8 cellular contexts compared by ENCODE assay signal in the genomic region with DNA sequence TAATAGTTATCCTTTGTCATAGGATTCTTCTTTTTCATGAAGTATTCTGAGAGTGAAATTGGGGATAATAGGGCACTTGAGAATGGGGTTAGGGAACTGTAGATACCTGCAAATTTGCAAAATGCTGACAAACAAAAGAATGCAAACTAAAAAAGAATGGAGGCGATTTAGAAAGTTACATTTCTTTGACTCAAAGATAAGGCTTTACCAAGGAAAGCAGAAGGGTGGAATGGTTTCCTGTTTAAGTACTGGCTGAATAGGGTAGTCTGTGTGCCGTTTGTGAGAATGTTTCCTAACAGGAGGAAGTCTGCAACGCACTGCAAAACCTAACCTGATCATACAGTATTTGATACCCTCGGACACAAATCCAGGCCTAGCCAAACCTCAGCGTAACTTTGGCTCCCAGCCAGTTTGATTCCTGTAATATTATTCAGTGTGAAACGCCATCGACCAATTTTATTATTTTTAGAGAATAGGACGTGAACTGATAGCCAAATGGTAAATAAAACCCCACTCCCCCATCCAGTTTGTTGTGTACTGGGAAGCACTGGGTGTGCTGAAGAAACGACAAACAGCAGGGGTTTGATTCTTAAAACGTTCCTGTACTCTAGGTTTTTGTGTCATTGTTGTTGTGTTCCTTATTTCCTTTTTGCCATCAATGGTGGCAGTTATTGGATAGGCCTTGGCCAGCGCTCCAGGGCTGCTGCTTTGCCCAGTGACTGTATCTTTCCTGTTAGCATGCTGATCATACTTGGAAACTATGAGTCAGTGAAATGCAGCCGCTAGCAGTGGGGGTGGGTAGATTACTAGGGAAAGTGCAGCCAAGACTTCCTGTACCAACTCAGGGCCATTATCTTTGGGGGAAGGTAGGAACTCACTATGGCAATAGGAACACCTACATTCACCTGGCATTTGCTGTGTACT.
DNase-seq lines count a peak whose midpoint lies in the region; ATAC-seq and TF ChIP-seq lines count a peak whose summit lies in the region.

No MANE protein-coding gene starts in this region.

- peak overlapping the region; percentile 13 for H3K4me3 ChIP-seq in SU-DHL-6 (ENCODE audit: insufficient read depth, low read length, poor library complexity, severe bottlenecking)
- no peak overlapping the region for H3K4me3 ChIP-seq in adrenal gland
- H3K4me3 ChIP-seq in left ventricle myocardium inferior: peak overlapping the region; percentile 6

- CTCF ChIA-PET in Calu3 (lab: Charles Lee): interaction anchor here (0.7 to 2.4 kb wide), 5 partner anchors 12 to 785 kb away, joined by 3 to 10 read pairs (median 5); no protein-coding TSS in a partner anchor

- no peaks in the 10 kb centered on the region for H3K9me2 ChIP-seq in SU-DHL-6 (replicated peaks; ENCODE audit: insufficient read depth, low read length)

- H3K4me1 ChIP-seq in adrenal gland (replicated peaks in 1 of 2) (peaks cover 17 to 38% of the 10 kb centered on the region in 2 donors), left ventricle myocardium inferior (peaks cover 60% of the 10 kb centered on the region)

- peak; percentile 93 for DNase-seq in Calu3
- peak; percentile 88 to 93 for DNase-seq in Kasumi-1 (lab: John Stamatoyannopoulos, UW)
- peak; percentile 87 to 98 (median 96) for DNase-seq in adrenal gland
- DNase-seq in left ventricle myocardium inferior: peak; percentile 84
- peak; percentile 80 for DNase-seq in putamen (ENCODE audit: low spot score)
- DNase-seq in HuH-7 (ENCODE audit: low spot score): no peak

- no peaks in the 10 kb centered on the region; the same call in 1 of the 2 replicates for H3K79me2 ChIP-seq in SU-DHL-6 (ENCODE audit: insufficient read depth, low read length)

- peak; percentile 88 for ATAC-seq in GM21723 (IDR thresholded peaks at IDR 0.05; ENCODE audit: unreplicated experiment)

- peak in 1 of 2 donors; percentile 67 for TF ChIP-seq POLR2A in adrenal gland (IDR thresholded peaks at IDR 0.05)

- peak overlapping the region; percentile 91 for H3K4me2 ChIP-seq in SU-DHL-6 (ENCODE audit: low read depth, low read length, poor library complexity, severe bottlenecking)

- peak overlapping the region; percentile 63 for H3K4me3 Mint-ChIP-seq in Calu3 (ENCODE audit: low read depth, unreplicated experiment)

- no peaks in the 10 kb centered on the region for H3K27me3 Mint-ChIP-seq in Calu3 (ENCODE audit: unreplicated experiment)

- H3K27me3 ChIP-seq in SU-DHL-6 (ENCODE audit: low read length) (no peaks in the 10 kb centered on the region), adrenal gland (no peaks in the 10 kb centered on the region), left ventricle myocardium inferior (ENCODE audit: low read depth) (no peaks in the 10 kb centered on the region)

- no peaks in the 10 kb centered on the region for H4K20me1 ChIP-seq in SU-DHL-6 (ENCODE audit: low read depth, low read length)

- peak overlapping the region; percentile 84 for H3K9ac ChIP-seq in SU-DHL-6 (ENCODE audit: low read length)

- H3K27ac Mint-ChIP-seq in Calu3 (ENCODE audit: unreplicated experiment): peak overlapping the region; percentile 100

- H3K4me1 Mint-ChIP-seq in Calu3 (ENCODE audit: low read depth, unreplicated experiment): peaks cover 74% of the 10 kb centered on the region

- peaks cover 86% of the 10 kb centered on the region for H3F3A ChIP-seq in SU-DHL-6 (ENCODE audit: insufficient read depth)

- WGBS in adrenal gland, 4 donors: 9 to 14% (median 12%) methylated on average over 12 of the region's 12 CpGs

- no peak for TF ChIP-seq CTCF in Calu3 (IDR thresholded peaks at IDR 0.05; ENCODE audit: unreplicated experiment)
- TF ChIP-seq CTCF in SU-DHL-6 (IDR thresholded peaks at IDR 0.05; ENCODE audit: insufficient read depth, low read length, poor library complexity, severe bottlenecking): no peak
- TF ChIP-seq CTCF in adrenal gland (IDR thresholded peaks at IDR 0.05): no peak
- TF ChIP-seq CTCF in left ventricle myocardium inferior (IDR thresholded peaks at IDR 0.05; ENCODE audit: borderline replicate concordance): no peak

- H3K9me3 Mint-ChIP-seq in Calu3 (ENCODE audit: low read depth, unreplicated experiment): no peaks in the 10 kb centered on the region

- no peak overlapping the region for H2AFZ ChIP-seq in SU-DHL-6 (ENCODE audit: low read depth, low read length, severe bottlenecking)

- peak overlapping the region; percentile 98 for H3K27ac ChIP-seq in SU-DHL-6 (ENCODE audit: low read depth, low read length)
- peak overlapping the region; percentile 78 to 95 (median 92) for H3K27ac ChIP-seq in adrenal gland
- peak overlapping the region; percentile 92 for H3K27ac ChIP-seq in left ventricle myocardium inferior (replicated peaks)

- H3K36me3 Mint-ChIP-seq in Calu3 (ENCODE audit: insufficient read depth, unreplicated experiment): peaks cover 23% of the 10 kb centered on the region

- BruUV-seq in Calu3 (replicated peaks; lab: Mats Ljungman, UMichigan): TSS peak; percentile 72

- H3K9me3 ChIP-seq in SU-DHL-6 (ENCODE audit: insufficient read depth, low read length) (no peaks in the 10 kb centered on the region), adrenal gland (replicated peaks in 1 of 3) (no peaks in the 10 kb centered on the region), left ventricle myocardium inferior (replicated peaks) (no peaks in the 10 kb centered on the region)

- H3K36me3 ChIP-seq in SU-DHL-6 (ENCODE audit: low read length) (no peaks in the 10 kb centered on the region), adrenal gland (replicated peaks in 1 of 2) (no peaks in the 10 kb centered on the region), left ventricle myocardium inferior (no peaks in the 10 kb centered on the region)

- intact Hi-C loops in Calu3 (cut with micrococcal nuclease; ENCODE audit: unreplicated experiment) (loop anchor here (1.0 to 5.0 kb wide), 3 partner anchors 12 to 272 kb away; no protein-coding TSS in a partner anchor), adrenal gland (cut with DNase I) (no loop called here), left ventricle myocardium inferior (cut with micrococcal nuclease) (no loop called here)

Comparison
In these comparisons a context has a peak if more than half of its experiments do, and no peak if none do; other contexts are left out.
1. H3K4me3 ChIP-seq: peak in SU-DHL-6 (single experiment) and left ventricle myocardium inferior (single experiment); none in adrenal gland (0 of 4).
2. Peak in every context shown above with its lines, with median percentiles within 50 percentile points of each other: H3K27ac ChIP-seq.